21 cellular contexts compared by ENCODE assay signal in the genomic region with DNA sequence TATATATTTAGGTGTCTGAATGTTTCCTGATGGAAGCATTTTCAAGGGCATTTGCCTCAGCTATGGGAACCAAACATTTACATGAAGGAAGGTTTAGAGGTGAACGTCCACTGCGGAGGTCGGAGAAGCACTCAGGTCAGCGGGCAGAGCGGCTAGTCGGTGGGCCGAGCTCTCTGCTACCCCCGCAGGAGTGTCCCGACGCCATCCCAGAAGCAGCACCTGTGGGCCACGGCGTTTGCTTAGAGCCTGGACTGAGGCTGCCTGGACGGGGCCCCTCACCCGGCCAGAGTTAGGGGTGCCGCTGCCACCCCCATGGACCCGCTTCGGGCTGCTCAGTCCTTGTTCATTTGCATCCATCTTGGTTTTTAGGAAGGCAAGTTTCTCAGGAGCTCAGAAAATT.
"Had no signal": no experiment of that assay in that cellular context is flagged by ENCODE, and none has a peak within 500 bp of the region (broad histone marks: within the 10 kb centered on the region; RNA-seq: fewer than 3 reads in every experiment).

No MANE protein-coding gene starts in this region.

- H3K27ac ChIP-seq: cardiac muscle cell, foreskin keratinocyte, neutrophil, pancreas, right lobe of liver, transverse colon, uterus had no signal

- FAIRE-seq: endometrium, pancreas, small intestine had no signal

- H3K9me3 ChIP-seq: neutrophil, pancreas, right lobe of liver, transverse colon, uterus had no signal

- H3K36me3 ChIP-seq: cardiac muscle cell, neutrophil, pancreas, right lobe of liver, transverse colon, uterus had no signal

- H3K4me3 ChIP-seq: cardiac muscle cell, pancreas, right lobe of liver, transverse colon, uterus had no signal

- DNase-seq: activated CD4-positive, alpha-beta memory T cell treated with anti-CD3 and anti-CD28 coated beads for 36 hours; activated CD4-positive, alpha-beta T cell treated with anti-CD3 and anti-CD28 coated beads for 48 hours; activated naive CD4-positive, alpha-beta T cell treated with anti-CD3 and anti-CD28 coated beads for 36 hours; activated T-cell treated with anti-CD3 and anti-CD28 coated beads, Interleukin-2, amount 50 U/mL, for 48 hours; effector CD4-positive, alpha-beta T cell; erythroblast; foreskin keratinocyte; hippocampal formation; midbrain; small intestine; stimulated activated CD4-positive, alpha-beta T cell treated with anti-CD3 and anti-CD28 coated beads, Interleukin-15, amount 100 ng/mL, for 24 hours; stimulated activated CD8-positive, alpha-beta memory T cell treated with anti-CD3 and anti-CD28 coated beads, Interleukin-4, amount 100 ng/mL, for 48 hours; stimulated activated naive B cell treated with anti-CD40 and anti-IgM and Interleukin-4, amounts not matched to agents 10 μg/mL and 1 μg/mL and 100 μg/mL, for 72 hours; transverse colon; uterus had no signal

- H3K4me1 ChIP-seq: foreskin keratinocyte, uterus had no signal

- ATAC-seq: foreskin keratinocyte; natural killer cell treated with Interleukin-12 subunit alpha and Interleukin-12 subunit beta and Interleukin-15 and Interleukin-18, amount 100 ng/mL, for 72 hours; pancreas; right lobe of liver; stimulated activated naive B cell treated with anti-CD40 and anti-IgM and Interleukin-4, amounts not matched to agents 10 μg/mL and 1 μg/mL and 100 μg/mL, for 72 hours had no signal

- H3K27me3 ChIP-seq: cardiac muscle cell, pancreas, right lobe of liver, uterus had no signal
